ENCODE assay signal across 8 cellular contexts in the genomic region with DNA sequence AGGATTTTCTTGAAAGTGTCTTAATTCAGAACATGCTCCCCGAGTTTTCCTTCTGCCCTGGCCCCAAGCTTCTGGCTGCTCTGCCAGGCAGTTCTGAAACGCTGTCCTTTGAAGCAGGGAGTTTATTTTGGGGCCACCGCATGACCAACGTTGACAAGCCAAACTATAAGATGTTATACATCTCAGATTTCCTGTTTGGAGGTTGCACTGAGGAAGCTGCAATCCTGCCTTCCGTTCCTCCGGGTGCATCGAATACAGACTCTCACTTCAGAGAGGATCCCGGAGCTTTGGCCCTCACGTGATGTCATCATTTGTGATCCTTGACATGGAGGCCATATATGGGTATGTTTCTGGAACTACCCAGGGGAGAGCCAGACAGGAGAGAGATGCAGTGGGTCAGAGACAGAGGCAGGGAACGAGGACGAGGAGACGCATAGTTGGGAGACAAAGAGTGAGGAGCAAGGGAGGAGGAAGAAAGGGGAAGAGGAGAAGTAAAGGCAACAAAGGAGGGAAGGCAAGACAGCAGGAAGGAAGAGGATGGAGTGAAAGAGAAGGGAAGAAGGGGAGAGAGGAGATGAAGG. TPM values are rescaled to one million over a fixed set of nuclear protein-coding genes. Genes with fewer than 3 reads are reported as not detected.
DNase-seq lines count a peak whose midpoint lies in the region; ATAC-seq and TF ChIP-seq lines count a peak whose summit lies in the region.

A gene with protein sequence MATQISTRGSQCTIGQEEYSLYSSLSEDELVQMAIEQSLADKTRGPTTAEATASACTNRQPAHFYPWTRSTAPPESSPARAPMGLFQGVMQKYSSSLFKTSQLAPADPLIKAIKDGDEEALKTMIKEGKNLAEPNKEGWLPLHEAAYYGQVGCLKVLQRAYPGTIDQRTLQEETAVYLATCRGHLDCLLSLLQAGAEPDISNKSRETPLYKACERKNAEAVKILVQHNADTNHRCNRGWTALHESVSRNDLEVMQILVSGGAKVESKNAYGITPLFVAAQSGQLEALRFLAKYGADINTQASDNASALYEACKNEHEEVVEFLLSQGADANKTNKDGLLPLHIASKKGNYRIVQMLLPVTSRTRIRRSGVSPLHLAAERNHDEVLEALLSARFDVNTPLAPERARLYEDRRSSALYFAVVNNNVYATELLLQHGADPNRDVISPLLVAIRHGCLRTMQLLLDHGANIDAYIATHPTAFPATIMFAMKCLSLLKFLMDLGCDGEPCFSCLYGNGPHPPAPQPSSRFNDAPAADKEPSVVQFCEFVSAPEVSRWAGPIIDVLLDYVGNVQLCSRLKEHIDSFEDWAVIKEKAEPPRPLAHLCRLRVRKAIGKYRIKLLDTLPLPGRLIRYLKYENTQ (minus strand): TSS at position 94 of the 581 bp plus-strand sequence. CDS start 12,031 bp downstream, outside the sequence.

- H3K27ac ChIP-seq in mammary epithelial cell (ENCODE audit: insufficient read depth, low read depth, low read length) = no peak within 1 kb of the TSS

- no peak within 1 kb of the TSS for H2AFZ ChIP-seq in mammary epithelial cell (ENCODE audit: low read depth, low read length)

- POLR2A ChIA-PET in WTC11 (lab: Charles Lee) = no interaction called here

- H3K4me1 ChIP-seq in mammary epithelial cell (ENCODE audit: insufficient read depth, low read length) = no peaks in the 10 kb centered on the region

- BruUV-seq in mammary epithelial cell (replicated peaks; lab: Mats Ljungman, UMichigan) = no TSS peak

- ATAC-seq in GM18873 (IDR thresholded peaks at IDR 0.05; ENCODE audit: low FRiP score, unreplicated experiment) (peak; percentile 7), HG02678 (IDR thresholded peaks at IDR 0.05; ENCODE audit: unreplicated experiment) (peak; percentile 2), WTC11 (no peak; the same call in 1 of the 2 replicates), memory B cell (ENCODE audit: low read depth) (no peak), SK-N-SH treated with all-trans-retinoic acid at 6 μM for 48 hours (no peak)

- 47% methylated on average over 11 of the region's 12 CpGs for WGBS in mammary epithelial cell (ENCODE audit: low coverage, missing lambda C conversion rate)

- peaks cover 8% of the 10 kb centered on the region for H3K4me1 Mint-ChIP-seq in WTC11
- H3K4me1 Mint-ChIP-seq in memory B cell = peaks cover 22% of the 10 kb centered on the region

- H3K9me3 Mint-ChIP-seq in WTC11 = no peaks in the 10 kb centered on the region
- peaks cover 5% of the 10 kb centered on the region for H3K9me3 Mint-ChIP-seq in memory B cell

- H3K4me3 ChIP-seq in mammary epithelial cell (replicated peaks in 1 of 3; ENCODE audit: insufficient read depth in 1 of 3, low read depth in 2 of 3, low read length in 3 of 3) = no peak within 1 kb of the TSS

- H3K9ac ChIP-seq in mammary epithelial cell (ENCODE audit: insufficient read depth, low read length) = no peak within 1 kb of the TSS

- CTCF ChIA-PET in WTC11 (lab: Charles Lee) = interaction anchor here (4.8 kb wide), 1 partner anchor 37 kb away, joined by 30 read pairs; no protein-coding TSS in a partner anchor
- CTCF ChIA-PET in mammary epithelial cell (lab: Charles Lee; ENCODE audit: low non-redundant PET) = interaction anchor here (0.6 kb wide), 1 partner anchor 37 kb away, joined by 4 read pairs; no protein-coding TSS in a partner anchor

- no peak within 1 kb of the TSS for H3K4me2 ChIP-seq in mammary epithelial cell (ENCODE audit: insufficient read depth, low read depth, low read length)

- no peaks in the 10 kb centered on the region for H4K20me1 ChIP-seq in mammary epithelial cell (ENCODE audit: insufficient read depth, low read length)

- H3K4me3 Mint-ChIP-seq in WTC11 = no peak within 1 kb of the TSS
- peak within 1 kb of the TSS; percentile 60 for H3K4me3 Mint-ChIP-seq in memory B cell

- no peaks in the 10 kb centered on the region for H3K27me3 ChIP-seq in mammary epithelial cell (ENCODE audit: insufficient read depth, low read length)

- H3K9me3 ChIP-seq in mammary epithelial cell (replicated peaks; ENCODE audit: insufficient read depth, low read length) = no peaks in the 10 kb centered on the region

- dilution Hi-C loops in mammary epithelial cell (cut with HindIII; ENCODE audit: low sequenced_read_pairs) = no loop called here

- no peaks in the 10 kb centered on the region for H3K36me3 Mint-ChIP-seq in WTC11
- peaks cover 4% of the 10 kb centered on the region for H3K36me3 Mint-ChIP-seq in memory B cell

- TF ChIP-seq CTCF in WTC11 (IDR thresholded peaks at IDR 0.05) = no peak
- TF ChIP-seq CTCF in mammary epithelial cell (conservative IDR thresholded peaks at IDR 0.05 in 1 of 2, IDR thresholded peaks at IDR 0.05 in 1 of 2; ENCODE audit: extremely low read depth in 1 of 2, insufficient read depth in 1 of 2, low read depth in 1 of 2, low read length in 2 of 2) = no peak

- H3K36me3 ChIP-seq in mammary epithelial cell (ENCODE audit: insufficient read depth, low read length) = no peaks in the 10 kb centered on the region

- in situ Hi-C loops in mammary epithelial cell (cut with MboI; ENCODE audit: low sequenced_read_pairs in 2 of 2) = no loop called here

- intact Hi-C loops in mammary epithelial cell (cut with micrococcal nuclease) = no loop called here

- no peaks in the 10 kb centered on the region for H3K79me2 ChIP-seq in mammary epithelial cell (ENCODE audit: insufficient read depth, low read length)

- DNase-seq in WTC11 (ENCODE audit: low spot score) (no peak), memory B cell (ENCODE audit: low spot score in 2 of 2) (no peak), NCI-H345 treated with DMSO at 0.1 percent for 48 hours (lab: John Stamatoyannopoulos, UW; ENCODE audit: unreplicated experiment) (no peak), NCI-H524 (lab: John Stamatoyannopoulos, UW) (no peak), mammary epithelial cell (no peak)

- peak within 1 kb of the TSS; percentile 4; the same call in 1 of the 2 replicates for H3K27ac Mint-ChIP-seq in WTC11
- H3K27ac Mint-ChIP-seq in memory B cell = no peak within 1 kb of the TSS

- H3K27me3 Mint-ChIP-seq in WTC11 (ENCODE audit: low read depth) (no peaks in the 10 kb centered on the region), memory B cell (peaks cover 21% of the 10 kb centered on the region)

TF ChIP-seq in WTC11, 78 proteins besides CTCF, POLR2A, EP300 and RAD21:
- TF ChIP-seq EMX1 (CRISPR knock-in tag; IDR thresholded peaks at IDR 0.05) (no peak), RORB (CRISPR knock-in tag; IDR thresholded peaks at IDR 0.05) (no peak), JUN (CRISPR knock-in tag; IDR thresholded peaks at IDR 0.05) (no peak), TEAD4 (CRISPR knock-in tag; IDR thresholded peaks at IDR 0.05) (no peak), OVOL2 (CRISPR knock-in tag; IDR thresholded peaks at IDR 0.05; ENCODE audit: borderline replicate concordance) (no peak)

TF ChIP-seq in SK-N-SH treated with all-trans-retinoic acid at 6 μM for 48 hours, 23 proteins besides CTCF, POLR2A, EP300 and RAD21:
- TF ChIP-seq ZFP3 (CRISPR knock-in tag; IDR thresholded peaks at IDR 0.05) (no peak), OSR1 (CRISPR knock-in tag; IDR thresholded peaks at IDR 0.05) (no peak), ZNF8 (CRISPR knock-in tag; IDR thresholded peaks at IDR 0.05) (no peak), ZNF565 (CRISPR knock-in tag; conservative IDR thresholded peaks at IDR 0.05; ENCODE audit: low read depth) (no peak)

RNA-seq across cellular contexts. Expression of the gene that starts here (rescaled TPM):
- 0.37 to 0.73 TPM (median 0.71 TPM) in 3 replicates for total RNA-seq in WTC11 (2021)
- total RNA-seq in mammary epithelial cell = under 1 TPM; 0.17 to 0.19 TPM
- 0.92 TPM for polyA plus RNA-seq in mammary epithelial cell
- polyA minus RNA-seq in mammary epithelial cell = not detected

Comparison
In these comparisons a context has a peak if more than half of its experiments do, and no peak if none do; other contexts are left out.
1. ATAC-seq: peak in GM18873 (single experiment) and HG02678 (single experiment); none in WTC11 (single experiment), memory B cell (single experiment) and SK-N-SH treated with all-trans-retinoic acid at 6 μM for 48 hours (single experiment).